In the genomic region with DNA sequence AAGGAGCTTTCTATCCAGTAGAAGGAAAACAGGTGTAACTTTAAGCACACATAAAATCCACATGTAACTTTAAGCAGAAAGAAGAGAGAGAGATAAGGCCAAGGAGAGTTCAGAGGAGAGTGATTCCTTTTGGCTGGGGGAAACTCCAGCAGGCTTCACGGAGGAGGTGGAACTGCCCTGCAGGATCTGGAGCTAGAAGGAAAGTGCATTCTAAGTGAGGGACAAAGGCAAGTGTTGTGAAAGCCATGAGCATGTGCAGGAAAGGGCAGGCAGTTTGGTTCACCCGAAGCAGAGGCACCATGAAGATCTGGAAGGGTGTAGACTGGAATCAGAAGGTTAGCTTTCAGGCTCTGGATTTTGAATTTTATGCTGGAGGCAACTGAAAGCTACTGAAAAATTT, we compare ENCODE assay signal across 25 cellular contexts.
"Had no signal": no experiment of that assay in that cellular context is flagged by ENCODE, and none has a peak within 500 bp of the region (broad histone marks: within the 10 kb centered on the region; RNA-seq: fewer than 3 reads in every experiment).

No MANE protein-coding gene starts in this region.

- H3K4me3 Mint-ChIP-seq: activated CD8-positive, alpha-beta memory T cell treated with anti-CD3 and anti-CD28 coated beads, Interleukin-2, amount 10 ng/mL, durations not matched to agents 7 days and 5 days; activated CD8-positive, alpha-beta T cell treated with anti-CD3 and anti-CD28 coated beads for 36 hours; activated T-cell treated with anti-CD3 and anti-CD28 coated beads, Interleukin-2, amount 50 U/mL, for 72 hours; endodermal cell; naive B cell; stimulated activated naive B cell treated with anti-CD40 and anti-IgM and Interleukin-4, amounts not matched to agents 10 μg/mL and 1 μg/mL and 100 μg/mL, for 72 hours had no signal

- H3K36me3 ChIP-seq: breast epithelium, right atrium auricular region, tibial nerve had no signal

- H3K27ac ChIP-seq: breast epithelium, right atrium auricular region had no signal

- H3K9me3 Mint-ChIP-seq: activated CD8-positive, alpha-beta T cell treated with anti-CD3 and anti-CD28 coated beads for 36 hours; activated naive CD4-positive, alpha-beta T cell treated with anti-CD3 and anti-CD28 coated beads, Interleukin-2, amount 50 U/mL, for 72 hours; activated T-cell treated with anti-CD3 and anti-CD28 coated beads, Interleukin-2, amount 50 U/mL, for 72 hours; endodermal cell; naive B cell; stimulated activated naive B cell treated with anti-CD40 and anti-IgM and Interleukin-4, amounts not matched to agents 10 μg/mL and 1 μg/mL and 100 μg/mL, for 72 hours had no signal

- FAIRE-seq: keratinocyte had no signal

- H3K27me3 Mint-ChIP-seq: naive B cell; stimulated activated naive B cell treated with anti-CD40 and anti-IgM and Interleukin-4, amounts not matched to agents 10 μg/mL and 1 μg/mL and 100 μg/mL, for 72 hours had no signal

- H3K9me3 ChIP-seq: breast epithelium, right atrium auricular region, tibial nerve had no signal

- H3K36me3 Mint-ChIP-seq: activated CD8-positive, alpha-beta memory T cell treated with anti-CD3 and anti-CD28 coated beads, Interleukin-2, amount 10 ng/mL, durations not matched to agents 7 days and 5 days; naive B cell; stimulated activated naive B cell treated with anti-CD40 and anti-IgM and Interleukin-4, amounts not matched to agents 10 μg/mL and 1 μg/mL and 100 μg/mL, for 72 hours had no signal

- H3K27me3 ChIP-seq: breast epithelium, right atrium auricular region, tibial nerve had no signal

- ATAC-seq: activated CD8-positive, alpha-beta memory T cell treated with anti-CD3 and anti-CD28 coated beads, Interleukin-2, amount 10 ng/mL, durations not matched to agents 7 days and 5 days; activated CD8-positive, alpha-beta T cell treated with anti-CD3 and anti-CD28 coated beads for 36 hours; activated naive CD4-positive, alpha-beta T cell treated with anti-CD3 and anti-CD28 coated beads, Interleukin-2, amount 50 U/mL, for 72 hours; activated T-cell treated with anti-CD3 and anti-CD28 coated beads, Interleukin-2, amount 50 U/mL, for 72 hours; esophagus mucosa; left cardiac atrium; left ventricle myocardium superior; stimulated activated naive B cell treated with anti-CD40 and anti-IgM and Interleukin-4, amounts not matched to agents 10 μg/mL and 1 μg/mL and 100 μg/mL, for 72 hours had no signal

- H3K4me3 ChIP-seq: breast epithelium, right atrium auricular region, tibial nerve had no signal

- DNase-seq: activated CD4-positive, alpha-beta T cell treated with anti-CD3 and anti-CD28 coated beads for 1 hour; activated CD4-positive, alpha-beta T cell treated with anti-CD3 and anti-CD28 coated beads, Interleukin-2, amount 50 U/mL, for 1 hour; activated CD8-positive, alpha-beta memory T cell treated with anti-CD3 and anti-CD28 coated beads, Interleukin-2, amount 10 ng/mL, durations not matched to agents 7 days and 5 days; activated CD8-positive, alpha-beta T cell treated with anti-CD3 and anti-CD28 coated beads for 36 hours; activated naive CD4-positive, alpha-beta T cell; activated T-cell treated with anti-CD3 and anti-CD28 coated beads, Interleukin-2, amount 50 U/mL, for 72 hours; central memory CD4-positive, alpha-beta T cell; endodermal cell; foreskin fibroblast; head of caudate nucleus; hippocampal formation; left cardiac atrium; left ventricle myocardium superior; naive B cell; occipital lobe; stimulated activated CD4-positive, alpha-beta T cell treated with anti-CD3 and anti-CD28 coated beads, Interleukin-15, amount 100 ng/mL, for 24 hours; stimulated activated CD4-positive, alpha-beta T cell treated with anti-CD3 and anti-CD28 coated beads, Interleukin-2, amount 100 ng/mL, for 24 hours; stimulated activated naive B cell treated with anti-CD40 and anti-IgM and Interleukin-4, amounts not matched to agents 10 μg/mL and 1 μg/mL and 100 μg/mL, for 72 hours; T-helper 9 cell had no signal

- H3K27ac Mint-ChIP-seq: activated CD8-positive, alpha-beta memory T cell treated with anti-CD3 and anti-CD28 coated beads, Interleukin-2, amount 10 ng/mL, durations not matched to agents 7 days and 5 days; activated CD8-positive, alpha-beta T cell treated with anti-CD3 and anti-CD28 coated beads for 36 hours; activated naive CD4-positive, alpha-beta T cell treated with anti-CD3 and anti-CD28 coated beads, Interleukin-2, amount 50 U/mL, for 72 hours; activated T-cell treated with anti-CD3 and anti-CD28 coated beads, Interleukin-2, amount 50 U/mL, for 72 hours; endodermal cell; stimulated activated naive B cell treated with anti-CD40 and anti-IgM and Interleukin-4, amounts not matched to agents 10 μg/mL and 1 μg/mL and 100 μg/mL, for 72 hours had no signal
